In genomic region chr2:36525245-36525644, GRCh38 we compare ENCODE assay signal across 22 cellular contexts.
"Had no signal": no experiment of that assay in that cellular context is flagged by ENCODE, and none has a peak within 500 bp of the region (broad histone marks: within the 10 kb centered on the region; RNA-seq: fewer than 3 reads in every experiment).

No MANE protein-coding gene starts in this region.

- H3K4me1 Mint-ChIP-seq: activated naive CD4-positive, alpha-beta T cell treated with anti-CD3 and anti-CD28 coated beads, Interleukin-2, amount 10 ng/mL, durations not matched to agents 7 days and 5 days had no signal

- H3K9me3 Mint-ChIP-seq: activated CD4-positive, alpha-beta memory T cell treated with anti-CD3 and anti-CD28 coated beads for 36 hours; activated naive CD4-positive, alpha-beta T cell treated with anti-CD3 and anti-CD28 coated beads, Interleukin-2, amount 10 ng/mL, durations not matched to agents 7 days and 5 days; activated T-cell treated with anti-CD3 and anti-CD28 coated beads, Interleukin-2, amount 50 U/mL, for 72 hours; brain; effector memory CD8-positive, alpha-beta T cell; nephron progenitor cell had no signal

- H3K27me3 ChIP-seq: dorsolateral prefrontal cortex, gastroesophageal sphincter, thyroid gland had no signal

- ATAC-seq: activated T-cell treated with anti-CD3 and anti-CD28 coated beads, Interleukin-2, amount 50 U/mL, for 72 hours; effector memory CD8-positive, alpha-beta T cell; gastroesophageal sphincter; left colon; lower lobe of right lung; mucosa of descending colon had no signal

- DNase-seq: activated CD4-positive, alpha-beta memory T cell treated with anti-CD3 and anti-CD28 coated beads for 36 hours; activated CD4-positive, alpha-beta T cell treated with anti-CD3 and anti-CD28 coated beads for 48 hours; activated effector memory CD4-positive, alpha-beta T cell treated with anti-CD3 and anti-CD28 coated beads, Interleukin-2, amount 50 U/mL, for 16 hours; activated naive CD4-positive, alpha-beta T cell treated with anti-CD3 and anti-CD28 coated beads, Interleukin-2, amount 10 ng/mL, durations not matched to agents 7 days and 5 days; activated T-cell treated with anti-CD3 and anti-CD28 coated beads, Interleukin-2, amount 50 U/mL, for 72 hours; amygdala; central memory CD4-positive, alpha-beta T cell; dorsolateral prefrontal cortex; effector memory CD8-positive, alpha-beta T cell; head of caudate nucleus; left colon; lower lobe of right lung; mesendoderm; mucosa of descending colon; nephron progenitor cell; posterior cingulate gyrus; stimulated activated CD4-positive, alpha-beta T cell treated with anti-CD3 and anti-CD28 coated beads, Interleukin-4, amount 100 ng/mL, for 1 hour; stimulated activated naive CD4-positive, alpha-beta T cell treated with Interleukin-2 at 50 U/mL for 16 hours; T-helper 1 cell; thyroid gland had no signal

- H3K4me3 ChIP-seq: dorsolateral prefrontal cortex, gastroesophageal sphincter, lower lobe of right lung, mucosa of descending colon, thyroid gland had no signal

- H3K36me3 Mint-ChIP-seq: activated naive CD4-positive, alpha-beta T cell treated with anti-CD3 and anti-CD28 coated beads, Interleukin-2, amount 10 ng/mL, durations not matched to agents 7 days and 5 days had no signal

- H3K9me3 ChIP-seq: gastroesophageal sphincter, lower lobe of right lung, mucosa of descending colon, thyroid gland had no signal

- H3K27ac ChIP-seq: dorsolateral prefrontal cortex, gastroesophageal sphincter, lower lobe of right lung, thyroid gland had no signal

- H3K4me3 Mint-ChIP-seq: activated CD4-positive, alpha-beta memory T cell treated with anti-CD3 and anti-CD28 coated beads for 36 hours; activated naive CD4-positive, alpha-beta T cell treated with anti-CD3 and anti-CD28 coated beads, Interleukin-2, amount 10 ng/mL, durations not matched to agents 7 days and 5 days; activated T-cell treated with anti-CD3 and anti-CD28 coated beads, Interleukin-2, amount 50 U/mL, for 72 hours; brain; effector memory CD8-positive, alpha-beta T cell; nephron progenitor cell had no signal

- H3K4me1 ChIP-seq: gastroesophageal sphincter, lower lobe of right lung, thyroid gland had no signal

- H3K27ac Mint-ChIP-seq: activated CD4-positive, alpha-beta memory T cell treated with anti-CD3 and anti-CD28 coated beads for 36 hours; activated naive CD4-positive, alpha-beta T cell treated with anti-CD3 and anti-CD28 coated beads, Interleukin-2, amount 10 ng/mL, durations not matched to agents 7 days and 5 days; activated T-cell treated with anti-CD3 and anti-CD28 coated beads, Interleukin-2, amount 50 U/mL, for 72 hours; effector memory CD8-positive, alpha-beta T cell; nephron progenitor cell had no signal

- H3K27me3 Mint-ChIP-seq: activated CD4-positive, alpha-beta memory T cell treated with anti-CD3 and anti-CD28 coated beads for 36 hours; activated naive CD4-positive, alpha-beta T cell treated with anti-CD3 and anti-CD28 coated beads, Interleukin-2, amount 10 ng/mL, durations not matched to agents 7 days and 5 days; brain; effector memory CD8-positive, alpha-beta T cell had no signal
